In genomic region chr3:53846851-53847155, GRCh38 we compare ENCODE assay signal across 10 cellular contexts. TPM values are rescaled to one million over a fixed set of nuclear protein-coding genes. Genes with fewer than 3 reads are reported as not detected.
DNase-seq lines count a peak whose midpoint lies in the region; ATAC-seq and TF ChIP-seq lines count a peak whose summit lies in the region.
"Had no signal": no experiment of that assay in that cellular context is flagged by ENCODE, and none has a peak within 500 bp of the region (broad histone marks: within the 10 kb centered on the region; RNA-seq: fewer than 3 reads in every experiment).

No MANE protein-coding gene starts in this region.

- H3K36me3 ChIP-seq in ACC112 (ENCODE audit: insufficient read depth, low read length) (no peaks in the 10 kb centered on the region), adrenal gland (replicated peaks in 1 of 2) (no peaks in the 10 kb centered on the region)

- no peaks in the 10 kb centered on the region for H3K79me2 ChIP-seq in ACC112 (ENCODE audit: control insufficient read depth, insufficient read depth, low read length, unreplicated experiment)

- H3K36me3 Mint-ChIP-seq in HFFc6 (ENCODE audit: low read depth) (no peaks in the 10 kb centered on the region), nephron progenitor cell (ENCODE audit: low read depth) (no peaks in the 10 kb centered on the region)
- no peaks in the 10 kb centered on the region for H3K36me3 Mint-ChIP-seq in dendritic cell treated with granulocyte-macrophage colony-stimulating factor and Interleukin-4, amounts not matched to agents 40 ng/mL and 50 ng/mL, for 4 days (ENCODE audit: low read depth)

- H3K4me3 ChIP-seq in ACC112 (ENCODE audit: low read depth, low read length) (peak overlapping the region; percentile 87; the same call in 1 of the 2 replicates), adrenal gland (peak overlapping the region in 2 of 4 donors; percentile 55 to 90)

- intact Hi-C loops in dendritic cell treated with granulocyte-macrophage colony-stimulating factor and Interleukin-4, amounts not matched to agents 40 ng/mL and 50 ng/mL, for 4 days (cut with micrococcal nuclease): no loop called here
- intact Hi-C loops in adrenal gland (cut with DNase I): no loop called here

- H3K4me1 Mint-ChIP-seq in HFFc6 (ENCODE audit: low read depth): no peaks in the 10 kb centered on the region
- H3K4me1 Mint-ChIP-seq in dendritic cell treated with granulocyte-macrophage colony-stimulating factor and Interleukin-4, amounts not matched to agents 40 ng/mL and 50 ng/mL, for 4 days (ENCODE audit: low read depth): peaks cover 38% of the 10 kb centered on the region
- H3K4me1 Mint-ChIP-seq in nephron progenitor cell: peaks cover 24% of the 10 kb centered on the region

- ATAC-seq in GM18907 (IDR thresholded peaks at IDR 0.05; ENCODE audit: unreplicated experiment): no peak

- no peak for TF ChIP-seq POLR2A in adrenal gland (IDR thresholded peaks at IDR 0.05)

- H3K27me3 Mint-ChIP-seq in HFFc6 (ENCODE audit: insufficient read depth): peaks cover 44% of the 10 kb centered on the region
- H3K27me3 Mint-ChIP-seq in dendritic cell treated with granulocyte-macrophage colony-stimulating factor and Interleukin-4, amounts not matched to agents 40 ng/mL and 50 ng/mL, for 4 days: peaks cover 80% of the 10 kb centered on the region
- peaks cover 50% of the 10 kb centered on the region for H3K27me3 Mint-ChIP-seq in nephron progenitor cell (ENCODE audit: low read depth, poor library complexity)

- H3K9me3 ChIP-seq in adrenal gland (replicated peaks in 1 of 3): no peaks in the 10 kb centered on the region

- H3K27ac ChIP-seq in ACC112 (ENCODE audit: low read depth, low read length) (no peak overlapping the region), adrenal gland (no peak overlapping the region)

- H3K4me3 Mint-ChIP-seq in HFFc6 (peak overlapping the region; percentile 24; the same call in 1 of the 2 replicates), nephron progenitor cell (peak overlapping the region; percentile 75)
- H3K4me3 Mint-ChIP-seq in dendritic cell treated with granulocyte-macrophage colony-stimulating factor and Interleukin-4, amounts not matched to agents 40 ng/mL and 50 ng/mL, for 4 days: peak overlapping the region; percentile 77

- peaks cover 56% of the 10 kb centered on the region for H3K27me3 ChIP-seq in ACC112 (ENCODE audit: insufficient read depth, low read length)
- H3K27me3 ChIP-seq in adrenal gland: no peaks in the 10 kb centered on the region

- H3K4me1 ChIP-seq in ACC112 (ENCODE audit: control insufficient read depth, insufficient read depth, low read length, unreplicated experiment): no peaks in the 10 kb centered on the region
- H3K4me1 ChIP-seq in adrenal gland (replicated peaks in 1 of 2): peaks cover 7 to 13% of the 10 kb centered on the region in 2 donors

- H3K9me3 Mint-ChIP-seq in HFFc6 (no peaks in the 10 kb centered on the region), nephron progenitor cell (no peaks in the 10 kb centered on the region)
- no peaks in the 10 kb centered on the region for H3K9me3 Mint-ChIP-seq in dendritic cell treated with granulocyte-macrophage colony-stimulating factor and Interleukin-4, amounts not matched to agents 40 ng/mL and 50 ng/mL, for 4 days

- no peak for DNase-seq in HFFc6
- no peak for DNase-seq in nephron progenitor cell
- no peak for DNase-seq in HUDEP-2 (lab: John Stamatoyannopoulos, UW; ENCODE audit: unreplicated experiment in 76 of 76)
- no peak for DNase-seq in adrenal gland
- no peak for DNase-seq in EL
- DNase-seq: DND-41 had no signal

- H3K27ac Mint-ChIP-seq in HFFc6 (no peak overlapping the region), nephron progenitor cell (no peak overlapping the region)
- no peak overlapping the region for H3K27ac Mint-ChIP-seq in dendritic cell treated with granulocyte-macrophage colony-stimulating factor and Interleukin-4, amounts not matched to agents 40 ng/mL and 50 ng/mL, for 4 days

- H2AFZ ChIP-seq in ACC112 (ENCODE audit: low read length, unreplicated experiment): no peak overlapping the region

- TF ChIP-seq CTCF in HFFc6 (IDR thresholded peaks at IDR 0.05): no peak
- TF ChIP-seq CTCF in nephron progenitor cell (IDR thresholded peaks at IDR 0.05): no peak
- no peak for TF ChIP-seq CTCF in adrenal gland (IDR thresholded peaks at IDR 0.05)

- WGBS in adrenal gland, 4 donors: 55 to 63% (median 57%) methylated on average over 7 to 10 of the region's 10 CpGs

RNA-seq across cellular contexts. Expression of gene IL17RB, which starts 0.4 kb away (rescaled TPM):
- total RNA-seq in HFFc6 (2021; fragmentation: NEBNext Ultra II Directional; extraction: Animal tissue kit (Norgen Biotek cat#: 25700)): not detected
- total RNA-seq in adrenal gland: 10 to 100 TPM in 1 of 8 donors, 1 to 10 TPM in 5, under 1 TPM in 2; 0.35 to 12.0 (median 2.1) TPM
- 1 to 10 TPM in 2 of 3 donors, under 1 TPM in 1; 0.70 to 7.0 (median 4.9) TPM for polyA plus RNA-seq in adrenal gland
- total RNA-seq: pulmonary artery endothelial cell had no signal

RNA-seq across cellular contexts. Expression of gene CHDH, which starts 0.6 kb away (rescaled TPM):
- total RNA-seq in HFFc6 (2021; fragmentation: NEBNext Ultra II Directional; extraction: Animal tissue kit (Norgen Biotek cat#: 25700)): not detected
- 10 to 100 TPM in 4 of 8 donors, 1 to 10 TPM in 4; 3.5 to 29.6 (median 8.5) TPM for total RNA-seq in adrenal gland
- polyA plus RNA-seq in adrenal gland: 1 to 10 TPM; 1.1 to 6.0 (median 3.0) TPM

RNA-seq across cellular contexts. Expression of gene ACTR8, which starts 35.1 kb away (rescaled TPM):
- 10 to 100 TPM; 43.3 to 47.6 (median 45.6) TPM for total RNA-seq in HFFc6 (2021; fragmentation: NEBNext Ultra II Directional; extraction: Animal tissue kit (Norgen Biotek cat#: 25700))
- 10 to 100 TPM in 7 of 8 donors, 1 to 10 TPM in 1; 5.8 to 26.0 (median 21.9) TPM for total RNA-seq in adrenal gland
- 10 to 100 TPM; 17.8 to 20.4 (median 18.9) TPM for polyA plus RNA-seq in adrenal gland

RNA-seq across cellular contexts. Expression of gene SELENOK, which starts 44.9 kb away (rescaled TPM):
- total RNA-seq in HFFc6 (2021; fragmentation: NEBNext Ultra II Directional; extraction: Animal tissue kit (Norgen Biotek cat#: 25700)): 10 to 100 TPM; 28.6 to 42.2 (median 34.4) TPM
- 100 to 1,000 TPM in 1 of 8 donors, 10 to 100 TPM in 7; 36.2 to 116 (median 58.4) TPM for total RNA-seq in adrenal gland
- polyA plus RNA-seq in adrenal gland: 100 to 1,000 TPM; 112 to 203 (median 123) TPM

Comparison
In these comparisons a context has a peak if more than half of its experiments do, and no peak if none do; other contexts are left out.
1. H3K4me3 Mint-ChIP-seq: peak in every context shown above with its lines; median percentile 77 in dendritic cell treated with granulocyte-macrophage colony-stimulating factor and Interleukin-4, amounts not matched to agents 40 ng/mL and 50 ng/mL, for 4 days; 75 in nephron progenitor cell; 24 in HFFc6.
2. RNA of gene CHDH, which starts 0.6 kb away (total RNA-seq): 3.5 to 29.6 TPM in adrenal gland; not detected in HFFc6; every median in the first group is over 4 times any median in the second.